Comparison of ENCODE assay signal across 11 cellular contexts in the genomic region with DNA sequence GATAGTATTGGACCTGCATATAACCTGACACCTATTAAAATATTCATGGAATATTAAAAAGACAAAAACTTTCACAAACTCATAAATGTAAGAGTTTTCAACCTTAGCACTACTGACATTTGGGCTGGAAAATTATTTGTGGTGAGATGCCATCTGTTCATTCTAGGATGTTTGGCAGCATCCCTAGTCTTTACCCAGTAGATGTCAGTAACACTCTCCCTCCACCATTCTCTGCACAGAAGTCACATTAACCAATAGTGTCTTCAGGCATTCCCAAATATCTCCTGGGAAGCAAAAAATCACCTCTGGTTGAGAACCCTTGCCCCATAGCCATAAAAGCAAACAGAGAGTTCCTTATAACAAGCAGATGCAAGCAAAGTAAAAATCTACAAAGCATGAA. TPM values are rescaled to one million over a fixed set of nuclear protein-coding genes. Genes with fewer than 3 reads are reported as not detected.
DNase-seq lines count a peak whose midpoint lies in the region; TF ChIP-seq lines count a peak whose summit lies in the region.
"Had no signal": no experiment of that assay in that cellular context is flagged by ENCODE, and none has a peak within 500 bp of the region (broad histone marks: within the 10 kb centered on the region; RNA-seq: fewer than 3 reads in every experiment).

No MANE protein-coding gene starts in this region.

- no peak overlapping the region for H2BK15ac ChIP-seq in mesendoderm (replicated peaks; ENCODE audit: low read depth)

- no peak overlapping the region for H2AK5ac ChIP-seq in mesendoderm (ENCODE audit: low read length)

- H3K4me2 ChIP-seq in mesendoderm (ENCODE audit: low read length) = no peak overlapping the region

- no peak overlapping the region for H3K9ac ChIP-seq in mesendoderm (ENCODE audit: low read length)

- intact Hi-C loops in thyroid gland (cut with DNase I) = no loop called here

- no peak for TF ChIP-seq POLR2A in thyroid gland (IDR thresholded peaks at IDR 0.05)

- H3K27ac ChIP-seq in mesendoderm (ENCODE audit: low read depth, low read length) (no peak overlapping the region), thyroid gland (no peak overlapping the region)

- TF ChIP-seq CTCF in LNCAP (IDR thresholded peaks at IDR 0.05) = peak; percentile 40
- no peak for TF ChIP-seq CTCF in thyroid gland (IDR thresholded peaks at IDR 0.05)
- TF ChIP-seq CTCF in GM20000 (IDR thresholded peaks at IDR 0.05; ENCODE audit: extremely low read depth, missing control alignments) = no peak

- H2BK5ac ChIP-seq in mesendoderm (ENCODE audit: low read length) = no peak overlapping the region

- no peak overlapping the region for H4K5ac ChIP-seq in mesendoderm (ENCODE audit: low read length)

- H3K4ac ChIP-seq in mesendoderm (ENCODE audit: low read depth, low read length) = no peak overlapping the region

- H4K8ac ChIP-seq in mesendoderm (ENCODE audit: low read depth, low read length) = no peak overlapping the region

- no peaks in the 10 kb centered on the region for H3K27me3 ChIP-seq in mesendoderm (ENCODE audit: insufficient read depth, low read length, poor library complexity)
- H3K27me3 ChIP-seq in thyroid gland = no peaks in the 10 kb centered on the region

- H3K4me3 ChIP-seq in mesendoderm (ENCODE audit: low read length) (no peak overlapping the region), thyroid gland (replicated peaks in 1 of 3) (no peak overlapping the region)

- no peak overlapping the region for H2BK120ac ChIP-seq in mesendoderm (ENCODE audit: low read depth, low read length)

- H3K18ac ChIP-seq in mesendoderm (ENCODE audit: low read length) = no peak overlapping the region

- no peak overlapping the region for H3K23ac ChIP-seq in mesendoderm (ENCODE audit: low read length)

- no peak overlapping the region for H3K56ac ChIP-seq in mesendoderm (ENCODE audit: low read length)

- H3K4me1 ChIP-seq in mesendoderm (ENCODE audit: control insufficient read depth, low read depth, low read length) (no peaks in the 10 kb centered on the region), thyroid gland (no peaks in the 10 kb centered on the region)

- H3K9me3 ChIP-seq in thyroid gland = no peaks in the 10 kb centered on the region

- no peaks in the 10 kb centered on the region for H3K36me3 ChIP-seq in mesendoderm (ENCODE audit: control insufficient read depth, insufficient read depth, low read length)
- no peaks in the 10 kb centered on the region for H3K36me3 ChIP-seq in thyroid gland

- no peaks in the 10 kb centered on the region for H3K79me2 ChIP-seq in mesendoderm (ENCODE audit: control insufficient read depth, insufficient read depth, low read length)

- DNase-seq in DMS 273 (lab: John Stamatoyannopoulos, UW; ENCODE audit: unreplicated experiment) (peak; percentile 47), DMS 273 treated with DMSO at 0.1 percent for 48 hours (lab: John Stamatoyannopoulos, UW) (no peak), astrocyte of the hippocampus (ENCODE audit: low read depth, low spot score) (peak; percentile 16), mesendoderm (peak; percentile 79), thyroid gland (no peak), amygdala (lab: John Stamatoyannopoulos, UW) (no peak), GM20000 (ENCODE audit: low spot score) (no peak)
- DNase-seq: 8988T; stimulated activated CD8-positive, alpha-beta memory T cell treated with anti-CD3 and anti-CD28 coated beads, Interleukin-4, amount 100 ng/mL, for 48 hours had no signal

- H3K79me1 ChIP-seq in mesendoderm (ENCODE audit: low read length) = no peaks in the 10 kb centered on the region

RNA-seq across cellular contexts. Expression of gene NDST4, which starts 41.4 kb away (rescaled TPM):
- not detected for polyA plus RNA-seq in mesendoderm (2013, experiment 1 of 2)
- 0.03 TPM for polyA plus RNA-seq in mesendoderm (2013, experiment 2 of 2)
- total RNA-seq in thyroid gland = under 1 TPM in 1 of 4 donors, not detected in 3; 0.83 TPM
- total RNA-seq: activated T-helper 1 cell treated with anti-CD3 and anti-CD28 coated beads, Interleukin-12 subunit alpha, Interleukin-12 subunit beta, Interleukin-2, Interleukin-4 antibody, amounts not matched to agents 30 ng/mL and 10 ng/mL and 1 ng/mL, durations not matched to agents 14 hours and 24 hours and 36 hours had no signal

Comparison
In these comparisons a context has a peak if more than half of its experiments do, and no peak if none do; other contexts are left out.
1. DNase-seq: peak in DMS 273 (single experiment), astrocyte of the hippocampus (single experiment) and mesendoderm (single experiment); none in DMS 273 treated with DMSO at 0.1 percent for 48 hours (single experiment), thyroid gland (0 of 2), amygdala (0 of 56) and GM20000 (single experiment).